In the genomic region with DNA sequence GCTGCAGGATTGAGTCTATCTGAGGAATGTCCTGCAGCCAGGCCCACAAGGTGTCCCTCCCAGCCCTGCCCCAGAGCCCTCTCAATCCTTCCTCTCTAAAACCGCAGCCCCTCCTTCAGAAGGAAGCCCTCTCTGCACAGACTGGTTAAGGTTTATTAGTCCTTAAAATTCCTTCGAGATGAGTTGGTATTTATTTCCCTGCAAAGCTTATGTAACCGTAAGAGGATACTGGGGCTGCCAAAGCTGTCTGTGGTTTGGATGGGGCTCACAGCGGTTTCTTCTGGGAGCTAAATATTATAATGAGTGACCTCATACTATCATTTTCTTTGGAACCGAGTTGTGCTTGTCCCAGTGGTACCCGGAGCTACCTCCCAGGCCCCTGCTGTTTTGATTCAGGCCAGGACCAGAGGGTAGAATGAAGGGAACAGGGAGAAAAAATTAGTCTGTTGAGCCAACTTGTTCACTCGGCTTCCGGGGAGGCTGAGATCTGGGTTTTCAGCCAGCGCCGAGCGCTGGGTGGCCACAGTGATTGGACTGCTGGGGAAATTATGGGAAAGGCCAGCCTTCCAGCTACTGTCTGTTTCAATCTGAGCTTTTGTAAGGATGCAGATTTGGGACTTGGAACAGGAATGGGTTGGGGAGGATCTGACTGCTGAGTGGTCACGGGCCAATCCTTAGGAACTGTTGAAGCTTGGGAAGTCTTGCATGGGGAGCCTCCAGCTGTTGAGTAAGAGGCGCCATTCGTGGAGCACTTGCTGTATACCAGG, we compare ENCODE assay signal across 9 cellular contexts.
DNase-seq lines count a peak whose midpoint lies in the region; ATAC-seq and TF ChIP-seq lines count a peak whose summit lies in the region.
"Had no signal": no experiment of that assay in that cellular context is flagged by ENCODE, and none has a peak within 500 bp of the region (broad histone marks: within the 10 kb centered on the region; RNA-seq: fewer than 3 reads in every experiment).

No MANE protein-coding gene starts in this region.

- H3K4me1 ChIP-seq in duodenal mucosa (ENCODE audit: control insufficient read depth in 1 of 2, insufficient read depth in 2 of 2, low read length in 2 of 2) (peaks cover 7 to 11% of the 10 kb centered on the region in 2 donors), BE2C (0 out of 2 replicates have a peak, but pooled peaks cover 9% of the 10 kb centered on the region)

- H3K27me3 ChIP-seq in MG63 = no peaks in the 10 kb centered on the region
- no peaks in the 10 kb centered on the region for H3K27me3 ChIP-seq in duodenal mucosa (ENCODE audit: control insufficient read depth in 1 of 2, insufficient read depth in 2 of 2, low read length in 2 of 2)
- no peaks in the 10 kb centered on the region for H3K27me3 ChIP-seq in BE2C

- no peaks in the 10 kb centered on the region for H3K36me3 Mint-ChIP-seq in activated T-cell treated with anti-CD3 and anti-CD28 coated beads, Interleukin-2, amount 50 U/mL, for 24 hours (ENCODE audit: low read depth)

- no peaks in the 10 kb centered on the region for H3K9me3 ChIP-seq in MG63
- H3K9me3 ChIP-seq in duodenal mucosa (ENCODE audit: control insufficient read depth in 1 of 2, low read length in 2 of 2) = no peaks in the 10 kb centered on the region
- H3K9me3 ChIP-seq in BE2C = no peaks in the 10 kb centered on the region

- no peak for TF ChIP-seq CTCF in BE2C (IDR thresholded peaks at IDR 0.05; ENCODE audit: low read depth, low read length)

- no peak overlapping the region for H3K9ac ChIP-seq in duodenal mucosa (ENCODE audit: low read depth in 1 of 2, low read length in 2 of 2)

- peaks cover 9% of the 10 kb centered on the region for H3K4me1 Mint-ChIP-seq in activated T-cell treated with anti-CD3 and anti-CD28 coated beads, Interleukin-2, amount 50 U/mL, for 24 hours (ENCODE audit: low read depth)

- DNase-seq in ACHN (peak; percentile 97), MG63 (peak; percentile 99), mucosa of gallbladder (ENCODE audit: low spot score) (peak; percentile 63), BE2C (no peak)
- no peak for DNase-seq in activated T-cell treated with anti-CD3 and anti-CD28 coated beads, Interleukin-2, amount 50 U/mL, for 24 hours
- DNase-seq: activated CD4-positive, alpha-beta T cell treated with anti-CD3 and anti-CD28 coated beads, Interleukin-2, amount 10 ng/mL, durations not matched to agents 24 days and 14 days had no signal

- H3K4me3 ChIP-seq in MG63 (no peak overlapping the region), duodenal mucosa (ENCODE audit: low read depth in 1 of 2, low read length in 2 of 2) (no peak overlapping the region), BE2C (ENCODE audit: low read depth, low read length) (no peak overlapping the region)

- H3K27ac Mint-ChIP-seq in activated T-cell treated with anti-CD3 and anti-CD28 coated beads, Interleukin-2, amount 50 U/mL, for 24 hours = no peak overlapping the region
- H3K27ac Mint-ChIP-seq: activated CD4-positive, alpha-beta T cell treated with anti-CD3 and anti-CD28 coated beads, Interleukin-2, amount 10 ng/mL, durations not matched to agents 24 days and 14 days had no signal

- no peak overlapping the region for H3K4me3 Mint-ChIP-seq in activated T-cell treated with anti-CD3 and anti-CD28 coated beads, Interleukin-2, amount 50 U/mL, for 24 hours
- H3K4me3 Mint-ChIP-seq: activated CD4-positive, alpha-beta T cell treated with anti-CD3 and anti-CD28 coated beads, Interleukin-2, amount 10 ng/mL, durations not matched to agents 24 days and 14 days had no signal

- no peaks in the 10 kb centered on the region for H3K27me3 Mint-ChIP-seq in activated T-cell treated with anti-CD3 and anti-CD28 coated beads, Interleukin-2, amount 50 U/mL, for 24 hours
- H3K27me3 Mint-ChIP-seq: activated CD4-positive, alpha-beta T cell treated with anti-CD3 and anti-CD28 coated beads, Interleukin-2, amount 10 ng/mL, durations not matched to agents 24 days and 14 days had no signal

- H3K9me3 Mint-ChIP-seq in activated T-cell treated with anti-CD3 and anti-CD28 coated beads, Interleukin-2, amount 50 U/mL, for 24 hours = no peaks in the 10 kb centered on the region
- H3K9me3 Mint-ChIP-seq: activated CD4-positive, alpha-beta T cell treated with anti-CD3 and anti-CD28 coated beads, Interleukin-2, amount 10 ng/mL, durations not matched to agents 24 days and 14 days had no signal

- H3K27ac ChIP-seq in duodenal mucosa (ENCODE audit: low read depth, low read length) = peak overlapping the region; percentile 61

- in situ Hi-C loops in ACHN (cut with HindIII; ENCODE audit: low pct_ligation_motif_present, low pct_unique_long_range_greater_than_20kb, low sequenced_read_pairs) = no loop called here

- ATAC-seq in HG03135 (IDR thresholded peaks at IDR 0.05; ENCODE audit: unreplicated experiment) (no peak), GM19463 (IDR thresholded peaks at IDR 0.05; ENCODE audit: unreplicated experiment) (no peak)

- H3K36me3 ChIP-seq in MG63 (no peaks in the 10 kb centered on the region), duodenal mucosa (ENCODE audit: control insufficient read depth in 1 of 2, insufficient read depth in 2 of 2, low read length in 2 of 2) (no peaks in the 10 kb centered on the region), BE2C (no peaks in the 10 kb centered on the region)

Comparison
In these comparisons a context has a peak if more than half of its experiments do, and no peak if none do; other contexts are left out.
1. DNase-seq: peak in ACHN (single experiment), MG63 (single experiment) and mucosa of gallbladder (single experiment); none in activated T-cell treated with anti-CD3 and anti-CD28 coated beads, Interleukin-2, amount 50 U/mL, for 24 hours (single experiment) and BE2C (single experiment).